Comparison of ENCODE assay signal across 16 cellular contexts in the genomic region with DNA sequence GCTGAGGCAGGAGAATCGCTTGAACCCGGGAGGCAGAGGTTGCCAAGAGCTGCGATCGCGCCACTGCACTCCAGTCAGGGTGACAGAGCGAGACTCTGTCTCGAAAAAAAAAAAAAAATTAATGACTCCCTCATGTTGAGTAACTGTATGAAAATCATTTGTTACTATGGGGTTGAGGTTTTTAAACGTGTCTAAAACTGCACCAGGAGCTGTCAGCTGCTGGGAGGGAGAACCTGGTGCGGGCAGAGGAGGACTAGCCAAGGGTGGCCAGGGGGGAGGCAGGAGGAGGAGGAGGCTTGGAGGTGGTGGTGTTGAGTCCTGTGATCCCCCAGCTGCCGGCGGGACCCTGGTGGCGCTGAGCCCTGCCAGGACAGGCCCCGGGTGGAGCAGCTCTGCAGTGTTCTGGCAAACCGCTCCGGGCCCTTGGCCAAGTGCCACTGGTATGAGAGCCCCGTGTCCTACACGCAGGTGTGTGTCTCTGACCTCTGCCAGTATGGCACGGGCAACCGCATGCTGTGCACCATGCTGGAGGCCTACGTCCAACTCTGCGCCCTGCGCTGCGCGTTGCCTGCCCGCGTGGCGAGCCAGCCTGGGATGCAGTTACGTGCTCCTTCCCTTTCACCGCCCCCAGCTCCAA. TPM values are rescaled to one million over a fixed set of nuclear protein-coding genes. Genes with fewer than 3 reads are reported as not detected.
DNase-seq lines count a peak whose midpoint lies in the region; ATAC-seq lines count a peak whose summit lies in the region.
"Had no signal": no experiment of that assay in that cellular context is flagged by ENCODE, and none has a peak within 500 bp of the region (broad histone marks: within the 10 kb centered on the region; RNA-seq: fewer than 3 reads in every experiment).

No MANE protein-coding gene starts in this region.

- peaks cover 7% of the 10 kb centered on the region for H3K79me1 ChIP-seq in neuronal stem cell (ENCODE audit: low read depth, low read length)

- no peak overlapping the region for H2BK15ac ChIP-seq in neuronal stem cell (ENCODE audit: low read length)

- H3K23ac ChIP-seq in neuronal stem cell (ENCODE audit: low read depth, low read length, poor library complexity), result peak overlapping the region; percentile 80

- H3K9ac ChIP-seq in neuronal stem cell (ENCODE audit: low read depth, low read length, poor library complexity), result no peak overlapping the region

- no peak for ATAC-seq in HG03354 (IDR thresholded peaks at IDR 0.05; ENCODE audit: poor library complexity, severe bottlenecking, unreplicated experiment)
- ATAC-seq in GM19467 (IDR thresholded peaks at IDR 0.05; ENCODE audit: unreplicated experiment), result no peak
- ATAC-seq in HG03108 (IDR thresholded peaks at IDR 0.05; ENCODE audit: unreplicated experiment), result no peak
- ATAC-seq: PC-3 had no signal

- H3K36me3 ChIP-seq in neuronal stem cell (replicated peaks in 1 of 2; ENCODE audit: control insufficient read depth in 2 of 2, insufficient read depth in 2 of 2, low read length in 2 of 2) (no peaks in the 10 kb centered on the region), H7 (replicated peaks; ENCODE audit: control insufficient read depth, insufficient read depth, low read length) (no peaks in the 10 kb centered on the region)
- H3K36me3 ChIP-seq: neutrophil had no signal

- peak overlapping the region; percentile 83 for H3K18ac ChIP-seq in neuronal stem cell (ENCODE audit: low read length)

- peak overlapping the region in 1 of 2 donors; percentile 11 for H3K4me3 ChIP-seq in neuronal stem cell (ENCODE audit: low read length in 2 of 2)
- no peak overlapping the region for H3K4me3 ChIP-seq in H7 (ENCODE audit: insufficient read depth, low read depth, low read length)

- peak overlapping the region; percentile 9 for H3K27ac ChIP-seq in epithelial cell of prostate
- no peak overlapping the region for H3K27ac ChIP-seq in neuronal stem cell (replicated peaks; ENCODE audit: low read length)
- H3K27ac ChIP-seq: neutrophil had no signal

- H4K91ac ChIP-seq in neuronal stem cell (ENCODE audit: low read depth, low read length, poor library complexity), result no peak overlapping the region

- H4K8ac ChIP-seq in neuronal stem cell (ENCODE audit: low read depth, low read length), result no peak overlapping the region

- H3K4ac ChIP-seq in neuronal stem cell (ENCODE audit: low read length), result peak overlapping the region; percentile 37

- H3K14ac ChIP-seq in neuronal stem cell (ENCODE audit: low read length), result peak overlapping the region; percentile 63

- no peaks in the 10 kb centered on the region for H3K9me3 ChIP-seq in neuronal stem cell (replicated peaks in 1 of 2; ENCODE audit: control insufficient read depth in 2 of 2, insufficient read depth in 1 of 2, low read depth in 1 of 2, low read length in 2 of 2)
- H3K9me3 ChIP-seq: neutrophil had no signal

- no peak overlapping the region for H2AFZ ChIP-seq in neuronal stem cell (ENCODE audit: low read length)

- no peak overlapping the region for H3K4me2 ChIP-seq in neuronal stem cell (ENCODE audit: insufficient read depth, low read length, poor library complexity, severe bottlenecking)

- H2BK5ac ChIP-seq in neuronal stem cell (ENCODE audit: low read length), result no peak overlapping the region

- WGBS in neuronal stem cell (ENCODE audit: extremely low coverage in 2 of 2, insufficient read length in 2 of 2, insufficient replicate concordance in 1 of 2), 2 donors, result no CpG with 5 or more reads among the region's 29 CpGs

- H2AK5ac ChIP-seq in neuronal stem cell (ENCODE audit: low read depth, low read length), result peak overlapping the region; percentile 46

- H2BK120ac ChIP-seq in neuronal stem cell (ENCODE audit: low read depth, low read length), result no peak overlapping the region

- H2BK12ac ChIP-seq in neuronal stem cell (ENCODE audit: low read length), result no peak overlapping the region

- DNase-seq in AG08395 (ENCODE audit: low spot score), result peak; percentile 32
- DNase-seq in NCI-H2029 (lab: John Stamatoyannopoulos, UW), result peak; percentile 6
- DNase-seq in epithelial cell of prostate (ENCODE audit: low read depth, low spot score), result no peak
- no peak for DNase-seq in neuronal stem cell (ENCODE audit: low spot score)
- no peak for DNase-seq in H7
- DNase-seq: activated T-cell treated with anti-CD3 and anti-CD28 coated beads, Interleukin-2, amount 50 U/mL, for 1 hour; KBM-7; mesenchymal stem cell; NCI-H1105 treated with DMSO at 0.1 percent for 48 hours; NCI-H510A; PC-3; stimulated activated CD4-positive, alpha-beta T cell treated with anti-CD3 and anti-CD28 coated beads, Interleukin-4, amount 100 ng/mL, for 24 hours had no signal

- H3K27me3 ChIP-seq in neuronal stem cell (ENCODE audit: control insufficient read depth in 3 of 3, insufficient read depth in 3 of 3, low read depth in 1 of 3, low read length in 3 of 3) (no peaks in the 10 kb centered on the region), H7 (ENCODE audit: control insufficient read depth, insufficient read depth, low read length) (no peaks in the 10 kb centered on the region)
- H3K27me3 ChIP-seq: neutrophil had no signal

- H3K4me1 ChIP-seq in neuronal stem cell (ENCODE audit: control insufficient read depth in 2 of 2, insufficient read depth in 1 of 2, low read depth in 1 of 2, low read length in 2 of 2), result peaks cover 0 to 2% of the 10 kb centered on the region in 2 donors

RNA-seq across cellular contexts. Expression of a gene that starts 17.1 kb away (rescaled TPM):
- 0.07 TPM for polyA plus RNA-seq in neuronal stem cell (2013, experiment 1 of 2)
- polyA plus RNA-seq in neuronal stem cell (2013, experiment 2 of 2), result 0.12 TPM
- not detected in 2 replicates for total RNA-seq in H7 (2014; rRNA removed; shearing (Covaris generic))

RNA-seq across cellular contexts. Expression of a gene that starts 36.3 kb away (rescaled TPM):
- polyA plus RNA-seq in neuronal stem cell (2013, experiment 1 of 2), result 2.0 TPM
- polyA plus RNA-seq in neuronal stem cell (2013, experiment 2 of 2), result 1.8 TPM
- total RNA-seq in H7 (2014; rRNA removed; shearing (Covaris generic)), result 2.9 and 10.4 TPM in 2 replicates

RNA-seq across cellular contexts. Expression of a gene that starts 40.1 kb away (rescaled TPM):
- 0.85 TPM for polyA plus RNA-seq in neuronal stem cell (2013, experiment 1 of 2)
- 1.2 TPM for polyA plus RNA-seq in neuronal stem cell (2013, experiment 2 of 2)
- 5.0 and 6.1 TPM in 2 replicates for total RNA-seq in H7 (2014; rRNA removed; shearing (Covaris generic))
- total RNA-seq: PC-3 had no signal

RNA-seq across cellular contexts. Expression of a gene that starts 44.5 kb away (rescaled TPM):
- polyA plus RNA-seq in neuronal stem cell (2013, experiment 1 of 2), result 2.3 TPM
- 2.6 TPM for polyA plus RNA-seq in neuronal stem cell (2013, experiment 2 of 2)
- 1.3 and 1.8 TPM in 2 replicates for total RNA-seq in H7 (2014; rRNA removed; shearing (Covaris generic))
- total RNA-seq: PC-3 had no signal

RNA-seq across cellular contexts. Expression of a gene that starts 56.0 kb away (rescaled TPM):
- polyA plus RNA-seq in neuronal stem cell (2013, experiment 1 of 2), result 47.1 TPM
- polyA plus RNA-seq in neuronal stem cell (2013, experiment 2 of 2), result 45.6 TPM
- 101 and 115 TPM in 2 replicates for total RNA-seq in H7 (2014; rRNA removed; shearing (Covaris generic))

Comparison
In these comparisons a context has a peak if more than half of its experiments do, and no peak if none do; other contexts are left out.
1. DNase-seq: peak in AG08395 (single experiment) and NCI-H2029 (single experiment); none in epithelial cell of prostate (single experiment), neuronal stem cell (single experiment) and H7 (single experiment).